ENCODE assay signal across 1 cellular context in the genomic region with DNA sequence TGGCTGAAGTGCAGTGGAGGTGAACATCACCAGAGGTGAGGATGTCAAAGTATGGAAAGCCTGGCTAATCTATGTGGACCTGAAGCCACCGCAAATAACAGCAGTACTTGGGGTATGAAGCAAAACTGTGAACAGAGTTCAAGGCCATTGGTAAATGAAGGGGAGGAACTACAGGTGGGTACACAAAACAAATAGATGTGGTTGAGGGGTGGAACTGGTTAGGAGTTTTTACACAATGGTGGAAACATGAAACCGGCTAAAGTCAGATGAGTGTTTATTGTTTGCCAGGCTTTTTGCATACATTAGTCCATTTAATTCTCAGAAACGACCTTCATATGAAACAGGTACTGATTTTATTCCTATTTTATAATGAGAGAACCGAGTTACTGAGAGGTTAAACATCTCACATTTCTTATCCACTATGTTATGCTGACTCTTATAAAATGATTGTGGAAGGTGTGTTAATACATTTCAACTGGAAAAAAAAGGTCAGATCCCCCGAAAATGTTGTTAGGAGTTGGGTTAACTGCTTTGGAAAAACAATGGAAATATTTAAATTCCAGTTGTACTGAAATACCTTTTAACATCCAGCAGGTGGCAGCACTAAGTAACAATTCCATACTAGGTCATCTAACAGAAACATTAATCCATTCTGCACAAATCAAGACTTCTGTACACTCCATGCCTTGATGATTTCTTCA.
TF ChIP-seq lines count a peak whose summit lies in the region.

No MANE protein-coding gene starts in this region.

TF ChIP-seq in H1, 55 proteins besides CTCF, POLR2A, EP300 and RAD21:
- TF ChIP-seq EZH2 (IDR thresholded peaks at IDR 0.05; ENCODE audit: low read depth, low read length, severe bottlenecking) = no peak
- no peak for TF ChIP-seq GTF2F1 (IDR thresholded peaks at IDR 0.05; ENCODE audit: borderline replicate concordance, low read depth, low read length)
- no peak for TF ChIP-seq JUND (IDR thresholded peaks at IDR 0.05; ENCODE audit: low read length)
- TF ChIP-seq SAP30 (IDR thresholded peaks at IDR 0.05; ENCODE audit: insufficient read depth, insufficient replicate concordance, low read length) = no peak
- no peak for TF ChIP-seq KDM1A (IDR thresholded peaks at IDR 0.05; ENCODE audit: borderline replicate concordance, low read length)
- TF ChIP-seq FOSL1 (IDR thresholded peaks at IDR 0.05; ENCODE audit: insufficient read depth, low read depth, low read length) = no peak
- no peak for TF ChIP-seq SRF (IDR thresholded peaks at IDR 0.05; ENCODE audit: low read depth, low read length)
- no peak for TF ChIP-seq POLR2AphosphoS5 (IDR thresholded peaks at IDR 0.05; ENCODE audit: low read depth, low read length)
- TF ChIP-seq YY1 (IDR thresholded peaks at IDR 0.05; ENCODE audit: low read depth, low read length) = no peak
- TF ChIP-seq, protein P1, sequence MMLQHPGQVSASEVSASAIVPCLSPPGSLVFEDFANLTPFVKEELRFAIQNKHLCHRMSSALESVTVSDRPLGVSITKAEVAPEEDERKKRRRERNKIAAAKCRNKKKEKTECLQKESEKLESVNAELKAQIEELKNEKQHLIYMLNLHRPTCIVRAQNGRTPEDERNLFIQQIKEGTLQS (IDR thresholded peaks at IDR 0.05; ENCODE audit: insufficient read depth, low read depth, low read length) = no peak
- TF ChIP-seq, protein P2, sequence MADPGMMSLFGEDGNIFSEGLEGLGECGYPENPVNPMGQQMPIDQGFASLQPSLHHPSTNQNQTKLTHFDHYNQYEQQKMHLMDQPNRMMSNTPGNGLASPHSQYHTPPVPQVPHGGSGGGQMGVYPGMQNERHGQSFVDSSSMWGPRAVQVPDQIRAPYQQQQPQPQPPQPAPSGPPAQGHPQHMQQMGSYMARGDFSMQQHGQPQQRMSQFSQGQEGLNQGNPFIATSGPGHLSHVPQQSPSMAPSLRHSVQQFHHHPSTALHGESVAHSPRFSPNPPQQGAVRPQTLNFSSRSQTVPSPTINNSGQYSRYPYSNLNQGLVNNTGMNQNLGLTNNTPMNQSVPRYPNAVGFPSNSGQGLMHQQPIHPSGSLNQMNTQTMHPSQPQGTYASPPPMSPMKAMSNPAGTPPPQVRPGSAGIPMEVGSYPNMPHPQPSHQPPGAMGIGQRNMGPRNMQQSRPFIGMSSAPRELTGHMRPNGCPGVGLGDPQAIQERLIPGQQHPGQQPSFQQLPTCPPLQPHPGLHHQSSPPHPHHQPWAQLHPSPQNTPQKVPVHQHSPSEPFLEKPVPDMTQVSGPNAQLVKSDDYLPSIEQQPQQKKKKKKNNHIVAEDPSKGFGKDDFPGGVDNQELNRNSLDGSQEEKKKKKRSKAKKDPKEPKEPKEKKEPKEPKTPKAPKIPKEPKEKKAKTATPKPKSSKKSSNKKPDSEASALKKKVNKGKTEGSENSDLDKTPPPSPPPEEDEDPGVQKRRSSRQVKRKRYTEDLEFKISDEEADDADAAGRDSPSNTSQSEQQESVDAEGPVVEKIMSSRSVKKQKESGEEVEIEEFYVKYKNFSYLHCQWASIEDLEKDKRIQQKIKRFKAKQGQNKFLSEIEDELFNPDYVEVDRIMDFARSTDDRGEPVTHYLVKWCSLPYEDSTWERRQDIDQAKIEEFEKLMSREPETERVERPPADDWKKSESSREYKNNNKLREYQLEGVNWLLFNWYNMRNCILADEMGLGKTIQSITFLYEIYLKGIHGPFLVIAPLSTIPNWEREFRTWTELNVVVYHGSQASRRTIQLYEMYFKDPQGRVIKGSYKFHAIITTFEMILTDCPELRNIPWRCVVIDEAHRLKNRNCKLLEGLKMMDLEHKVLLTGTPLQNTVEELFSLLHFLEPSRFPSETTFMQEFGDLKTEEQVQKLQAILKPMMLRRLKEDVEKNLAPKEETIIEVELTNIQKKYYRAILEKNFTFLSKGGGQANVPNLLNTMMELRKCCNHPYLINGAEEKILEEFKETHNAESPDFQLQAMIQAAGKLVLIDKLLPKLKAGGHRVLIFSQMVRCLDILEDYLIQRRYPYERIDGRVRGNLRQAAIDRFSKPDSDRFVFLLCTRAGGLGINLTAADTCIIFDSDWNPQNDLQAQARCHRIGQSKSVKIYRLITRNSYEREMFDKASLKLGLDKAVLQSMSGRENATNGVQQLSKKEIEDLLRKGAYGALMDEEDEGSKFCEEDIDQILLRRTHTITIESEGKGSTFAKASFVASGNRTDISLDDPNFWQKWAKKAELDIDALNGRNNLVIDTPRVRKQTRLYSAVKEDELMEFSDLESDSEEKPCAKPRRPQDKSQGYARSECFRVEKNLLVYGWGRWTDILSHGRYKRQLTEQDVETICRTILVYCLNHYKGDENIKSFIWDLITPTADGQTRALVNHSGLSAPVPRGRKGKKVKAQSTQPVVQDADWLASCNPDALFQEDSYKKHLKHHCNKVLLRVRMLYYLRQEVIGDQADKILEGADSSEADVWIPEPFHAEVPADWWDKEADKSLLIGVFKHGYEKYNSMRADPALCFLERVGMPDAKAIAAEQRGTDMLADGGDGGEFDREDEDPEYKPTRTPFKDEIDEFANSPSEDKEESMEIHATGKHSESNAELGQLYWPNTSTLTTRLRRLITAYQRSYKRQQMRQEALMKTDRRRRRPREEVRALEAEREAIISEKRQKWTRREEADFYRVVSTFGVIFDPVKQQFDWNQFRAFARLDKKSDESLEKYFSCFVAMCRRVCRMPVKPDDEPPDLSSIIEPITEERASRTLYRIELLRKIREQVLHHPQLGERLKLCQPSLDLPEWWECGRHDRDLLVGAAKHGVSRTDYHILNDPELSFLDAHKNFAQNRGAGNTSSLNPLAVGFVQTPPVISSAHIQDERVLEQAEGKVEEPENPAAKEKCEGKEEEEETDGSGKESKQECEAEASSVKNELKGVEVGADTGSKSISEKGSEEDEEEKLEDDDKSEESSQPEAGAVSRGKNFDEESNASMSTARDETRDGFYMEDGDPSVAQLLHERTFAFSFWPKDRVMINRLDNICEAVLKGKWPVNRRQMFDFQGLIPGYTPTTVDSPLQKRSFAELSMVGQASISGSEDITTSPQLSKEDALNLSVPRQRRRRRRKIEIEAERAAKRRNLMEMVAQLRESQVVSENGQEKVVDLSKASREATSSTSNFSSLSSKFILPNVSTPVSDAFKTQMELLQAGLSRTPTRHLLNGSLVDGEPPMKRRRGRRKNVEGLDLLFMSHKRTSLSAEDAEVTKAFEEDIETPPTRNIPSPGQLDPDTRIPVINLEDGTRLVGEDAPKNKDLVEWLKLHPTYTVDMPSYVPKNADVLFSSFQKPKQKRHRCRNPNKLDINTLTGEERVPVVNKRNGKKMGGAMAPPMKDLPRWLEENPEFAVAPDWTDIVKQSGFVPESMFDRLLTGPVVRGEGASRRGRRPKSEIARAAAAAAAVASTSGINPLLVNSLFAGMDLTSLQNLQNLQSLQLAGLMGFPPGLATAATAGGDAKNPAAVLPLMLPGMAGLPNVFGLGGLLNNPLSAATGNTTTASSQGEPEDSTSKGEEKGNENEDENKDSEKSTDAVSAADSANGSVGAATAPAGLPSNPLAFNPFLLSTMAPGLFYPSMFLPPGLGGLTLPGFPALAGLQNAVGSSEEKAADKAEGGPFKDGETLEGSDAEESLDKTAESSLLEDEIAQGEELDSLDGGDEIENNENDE (IDR thresholded peaks at IDR 0.05; ENCODE audit: insufficient replicate concordance, low read length) = no peak
- TF ChIP-seq ASH2L (IDR thresholded peaks at IDR 0.05; ENCODE audit: low read length) = no peak
- no peak for TF ChIP-seq SP1 (IDR thresholded peaks at IDR 0.05; ENCODE audit: low read depth, low read length)
- TF ChIP-seq, protein P3, sequence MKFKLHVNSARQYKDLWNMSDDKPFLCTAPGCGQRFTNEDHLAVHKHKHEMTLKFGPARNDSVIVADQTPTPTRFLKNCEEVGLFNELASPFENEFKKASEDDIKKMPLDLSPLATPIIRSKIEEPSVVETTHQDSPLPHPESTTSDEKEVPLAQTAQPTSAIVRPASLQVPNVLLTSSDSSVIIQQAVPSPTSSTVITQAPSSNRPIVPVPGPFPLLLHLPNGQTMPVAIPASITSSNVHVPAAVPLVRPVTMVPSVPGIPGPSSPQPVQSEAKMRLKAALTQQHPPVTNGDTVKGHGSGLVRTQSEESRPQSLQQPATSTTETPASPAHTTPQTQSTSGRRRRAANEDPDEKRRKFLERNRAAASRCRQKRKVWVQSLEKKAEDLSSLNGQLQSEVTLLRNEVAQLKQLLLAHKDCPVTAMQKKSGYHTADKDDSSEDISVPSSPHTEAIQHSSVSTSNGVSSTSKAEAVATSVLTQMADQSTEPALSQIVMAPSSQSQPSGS (IDR thresholded peaks at IDR 0.05; ENCODE audit: low read length) = no peak
- TF ChIP-seq CHD2 (IDR thresholded peaks at IDR 0.05; ENCODE audit: low read length) = no peak
- TF ChIP-seq CBX5 (IDR thresholded peaks at IDR 0.05; ENCODE audit: low read depth, low read length) = no peak
- TF ChIP-seq CBX8 (IDR thresholded peaks at IDR 0.05; ENCODE audit: borderline replicate concordance, low read depth, low read length) = no peak
- no peak for TF ChIP-seq BCL11A (IDR thresholded peaks at IDR 0.05; ENCODE audit: low read depth in 2 of 2, low read length in 2 of 2)
TF ChIP-seq in H1: peak in this region for 0.
